8 cellular contexts compared by ENCODE assay signal in the genomic region with DNA sequence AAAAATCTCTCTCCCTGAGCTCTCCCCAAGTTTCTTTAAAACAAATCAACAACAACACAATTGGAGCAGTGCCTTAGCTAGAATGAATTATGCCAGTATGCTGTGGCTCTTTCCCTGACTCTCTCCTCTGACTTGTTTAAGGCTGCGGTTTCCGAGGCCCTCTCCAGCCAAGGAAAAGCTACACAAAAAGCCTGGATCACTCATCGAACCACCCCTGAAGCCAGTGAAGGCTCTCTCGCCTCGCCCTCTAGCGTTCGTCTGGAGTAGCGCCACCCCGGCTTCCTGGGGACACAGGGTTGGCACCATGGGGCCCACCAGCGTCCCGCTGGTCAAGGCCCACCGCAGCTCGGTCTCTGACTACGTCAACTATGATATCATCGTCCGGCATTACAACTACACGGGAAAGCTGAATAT. TPM values are rescaled to one million over a fixed set of nuclear protein-coding genes. Genes with fewer than 3 reads are reported as not detected.
DNase-seq lines count a peak whose midpoint lies in the region; ATAC-seq, FAIRE-seq and TF ChIP-seq lines count a peak whose summit lies in the region.

No MANE protein-coding gene starts in this region.

- peak; percentile 90 for ATAC-seq in HCT116
- ATAC-seq in activated CD4-positive, CD25-positive, alpha-beta regulatory T cell treated with anti-CD3 and anti-CD28 coated beads, Interleukin-2, amount 50 U/mL, for 24 hours = peak; percentile 31 to 48
- no peak for ATAC-seq in GM21786 (IDR thresholded peaks at IDR 0.05; ENCODE audit: unreplicated experiment)

- peak overlapping the region; percentile 41 for H3K4me2 ChIP-seq in HCT116 (ENCODE audit: low read length)

- H3K9me3 ChIP-seq in HCT116 (ENCODE audit: control insufficient read depth in 1 of 2, insufficient read depth in 1 of 2, low read depth in 1 of 2, low read length in 2 of 2) (no peaks in the 10 kb centered on the region), kidney (ENCODE audit: control insufficient read depth in 1 of 2, low read length in 2 of 2) (no peaks in the 10 kb centered on the region)

- no peak for FAIRE-seq in kidney (lab: Jason Lieb, UNC)

- H3K9ac ChIP-seq in HCT116 (ENCODE audit: low read length) (no peak overlapping the region), kidney (ENCODE audit: low read length in 2 of 2) (peak overlapping the region in 1 of 2 donors; percentile 41)

- H3K4me1 ChIP-seq in HCT116 (ENCODE audit: control insufficient read depth in 1 of 2, insufficient read depth in 2 of 2, low read length in 2 of 2) (peaks cover 4 to 17% of the 10 kb centered on the region in 2 experiments; a peak in 2 of 4 replicates), kidney (ENCODE audit: control insufficient read depth in 1 of 2, insufficient read depth in 1 of 2, low read depth in 1 of 2, low read length in 2 of 2) (peaks cover 0 to 13% of the 10 kb centered on the region in 2 donors)

- no peaks in the 10 kb centered on the region for H4K20me1 ChIP-seq in HCT116 (ENCODE audit: insufficient read depth)

- intact Hi-C loops in HCT116 (cut with micrococcal nuclease) (loop anchor here (1.0 to 10.0 kb wide), 3 partner anchors 50 to 318 kb away; a partner anchor contains a TSS), kidney (cut with DNase I) (no loop called here)

- POLR2A ChIA-PET in HCT116 (lab: Charles Lee) = no interaction called here

- H3K27ac ChIP-seq in HCT116 (ENCODE audit: low read depth, low read length) (no peak overlapping the region), caudate nucleus (ENCODE audit: low read depth, low read length) (peak overlapping the region; percentile 70), kidney (ENCODE audit: low read depth in 2 of 2, low read length in 2 of 2) (peak overlapping the region; percentile 33 to 69)

- H3K27me3 ChIP-seq in HCT116 (ENCODE audit: insufficient read depth, low read length) = no peaks in the 10 kb centered on the region

- no peaks in the 10 kb centered on the region for H3K9me2 ChIP-seq in HCT116 (ENCODE audit: insufficient read depth)

- H3K79me2 ChIP-seq in HCT116 (ENCODE audit: insufficient read depth, low read length) = no peaks in the 10 kb centered on the region

- CTCF ChIA-PET in HCT116 (lab: Charles Lee) = interaction anchor here (0.6 to 2.2 kb wide), 13 partner anchors 9 to 370 kb away, joined by 3 to 8 read pairs (median 5); a partner anchor contains a TSS

- no peak overlapping the region for H3K4me3 ChIP-seq in HCT116 (replicated peaks in 1 of 2; ENCODE audit: low read depth in 1 of 2, low read length in 2 of 2)
- H3K4me3 ChIP-seq in kidney (ENCODE audit: low read length in 2 of 2) = peak overlapping the region; percentile 24 to 49

- no peak for TF ChIP-seq POLR2A in HCT116 (IDR thresholded peaks at IDR 0.05; ENCODE audit: borderline replicate concordance, extremely low read depth, insufficient read depth, insufficient read length)

- H2AFZ ChIP-seq in HCT116 (ENCODE audit: low read depth, low read length, poor library complexity, severe bottlenecking) = peak overlapping the region; percentile 72

- no peaks in the 10 kb centered on the region for H3K36me3 ChIP-seq in HCT116 (ENCODE audit: control insufficient read depth in 1 of 2, insufficient read depth in 2 of 2, low read length in 2 of 2)
- H3K36me3 ChIP-seq in kidney (ENCODE audit: control insufficient read depth in 1 of 2, insufficient read depth in 2 of 2, low read length in 2 of 2) = no peaks in the 10 kb centered on the region

- TF ChIP-seq RAD21 in HCT116 (IDR thresholded peaks at IDR 0.05; ENCODE audit: low read depth) = peak; percentile 76

- RAD21 ChIA-PET in HCT116 (lab: Charles Lee; ENCODE audit: low non-redundant PET in 1 of 2, low total read pairs in 2 of 2, uncharacterized antibody in 2 of 2, unreplicated experiment in 2 of 2) = interaction anchor here (0.7 to 0.9 kb wide), 2 partner anchors 50 to 254 kb away, joined by 3 to 4 read pairs; no protein-coding TSS in a partner anchor

- TF ChIP-seq CTCF in HCT116 (IDR thresholded peaks at IDR 0.05 in 2 of 3, conservative IDR thresholded peaks at IDR 0.05 in 1 of 3; ENCODE audit: borderline replicate concordance in 1 of 3, insufficient read depth in 1 of 3, low read depth in 2 of 3, low read length in 2 of 3) (peak; percentile 66 to 96 (median 93)), kidney (IDR thresholded peaks at IDR 0.05; ENCODE audit: borderline replicate concordance, extremely low read depth, insufficient read depth) (peak; percentile 82)

- DNase-seq in DMS53 treated with DMSO at 0.1 percent for 48 hours (lab: John Stamatoyannopoulos, UW; ENCODE audit: unreplicated experiment) = peak; percentile 95
- DNase-seq in HCT116 (ENCODE audit: low read depth, low spot score) = peak; percentile 71
- peak; percentile 39 for DNase-seq in NCI-H1694 treated with DMSO at 0.1 percent for 48 hours (lab: John Stamatoyannopoulos, UW)
- DNase-seq in caudate nucleus (lab: John Stamatoyannopoulos, UW) = peak in 51 of 61 donors; percentile 7 to 77 (median 46)
- DNase-seq in kidney = peak; percentile 91
- peak; percentile 85 to 97 (median 89) for DNase-seq in stimulated activated CD4-positive, alpha-beta T cell treated with anti-CD3 and anti-CD28 coated beads, Interleukin-12 subunit alpha, Interleukin-12 subunit beta, amount 100 ng/mL, for 48 hours (ENCODE audit: low read depth in 2 of 3, low spot score in 1 of 3)

- BruUV-seq in HCT116 (replicated peaks; lab: Mats Ljungman, UMichigan) = no TSS peak

TF ChIP-seq in HCT116, 20 proteins besides CTCF, POLR2A, EP300 and RAD21:
- no peak for TF ChIP-seq ZNF274 (IDR thresholded peaks at IDR 0.05; ENCODE audit: low read depth, low read length)
- TF ChIP-seq TCF7L2 (IDR thresholded peaks at IDR 0.05; ENCODE audit: borderline replicate concordance, extremely low read depth, insufficient read depth, insufficient read length) = no peak
- TF ChIP-seq, protein P1, sequence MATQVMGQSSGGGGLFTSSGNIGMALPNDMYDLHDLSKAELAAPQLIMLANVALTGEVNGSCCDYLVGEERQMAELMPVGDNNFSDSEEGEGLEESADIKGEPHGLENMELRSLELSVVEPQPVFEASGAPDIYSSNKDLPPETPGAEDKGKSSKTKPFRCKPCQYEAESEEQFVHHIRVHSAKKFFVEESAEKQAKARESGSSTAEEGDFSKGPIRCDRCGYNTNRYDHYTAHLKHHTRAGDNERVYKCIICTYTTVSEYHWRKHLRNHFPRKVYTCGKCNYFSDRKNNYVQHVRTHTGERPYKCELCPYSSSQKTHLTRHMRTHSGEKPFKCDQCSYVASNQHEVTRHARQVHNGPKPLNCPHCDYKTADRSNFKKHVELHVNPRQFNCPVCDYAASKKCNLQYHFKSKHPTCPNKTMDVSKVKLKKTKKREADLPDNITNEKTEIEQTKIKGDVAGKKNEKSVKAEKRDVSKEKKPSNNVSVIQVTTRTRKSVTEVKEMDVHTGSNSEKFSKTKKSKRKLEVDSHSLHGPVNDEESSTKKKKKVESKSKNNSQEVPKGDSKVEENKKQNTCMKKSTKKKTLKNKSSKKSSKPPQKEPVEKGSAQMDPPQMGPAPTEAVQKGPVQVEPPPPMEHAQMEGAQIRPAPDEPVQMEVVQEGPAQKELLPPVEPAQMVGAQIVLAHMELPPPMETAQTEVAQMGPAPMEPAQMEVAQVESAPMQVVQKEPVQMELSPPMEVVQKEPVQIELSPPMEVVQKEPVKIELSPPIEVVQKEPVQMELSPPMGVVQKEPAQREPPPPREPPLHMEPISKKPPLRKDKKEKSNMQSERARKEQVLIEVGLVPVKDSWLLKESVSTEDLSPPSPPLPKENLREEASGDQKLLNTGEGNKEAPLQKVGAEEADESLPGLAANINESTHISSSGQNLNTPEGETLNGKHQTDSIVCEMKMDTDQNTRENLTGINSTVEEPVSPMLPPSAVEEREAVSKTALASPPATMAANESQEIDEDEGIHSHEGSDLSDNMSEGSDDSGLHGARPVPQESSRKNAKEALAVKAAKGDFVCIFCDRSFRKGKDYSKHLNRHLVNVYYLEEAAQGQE (IDR thresholded peaks at IDR 0.05; ENCODE audit: low read depth) = no peak
- TF ChIP-seq YY1 (IDR thresholded peaks at IDR 0.05; ENCODE audit: extremely low read depth, insufficient replicate concordance, low read depth, low read length) = no peak
- no peak for TF ChIP-seq SP1 (IDR thresholded peaks at IDR 0.05; ENCODE audit: low read depth)
- no peak for TF ChIP-seq ZFX (IDR thresholded peaks at IDR 0.05)
- no peak for TF ChIP-seq EZH2phosphoT487 (IDR thresholded peaks at IDR 0.05; ENCODE audit: borderline replicate concordance)
- TF ChIP-seq ELF1 (IDR thresholded peaks at IDR 0.05; ENCODE audit: borderline replicate concordance, low read depth) = no peak
- TF ChIP-seq FOSL1 (IDR thresholded peaks at IDR 0.05; ENCODE audit: low read depth) = no peak
- no peak for TF ChIP-seq SIN3A (IDR thresholded peaks at IDR 0.05; ENCODE audit: low read depth)
- TF ChIP-seq, protein P2, sequence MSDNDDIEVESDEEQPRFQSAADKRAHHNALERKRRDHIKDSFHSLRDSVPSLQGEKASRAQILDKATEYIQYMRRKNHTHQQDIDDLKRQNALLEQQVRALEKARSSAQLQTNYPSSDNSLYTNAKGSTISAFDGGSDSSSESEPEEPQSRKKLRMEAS (IDR thresholded peaks at IDR 0.05) = no peak
- no peak for TF ChIP-seq CBX3 (IDR thresholded peaks at IDR 0.05; ENCODE audit: low read depth)
- TF ChIP-seq POLR2AphosphoS5 (IDR thresholded peaks at IDR 0.05; ENCODE audit: low read depth, low read length) = no peak; the same call in 1 of the 2 replicates
- TF ChIP-seq JUND (IDR thresholded peaks at IDR 0.05) = no peak
- TF ChIP-seq, protein P3, sequence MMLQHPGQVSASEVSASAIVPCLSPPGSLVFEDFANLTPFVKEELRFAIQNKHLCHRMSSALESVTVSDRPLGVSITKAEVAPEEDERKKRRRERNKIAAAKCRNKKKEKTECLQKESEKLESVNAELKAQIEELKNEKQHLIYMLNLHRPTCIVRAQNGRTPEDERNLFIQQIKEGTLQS (IDR thresholded peaks at IDR 0.05) = no peak

RNA-seq across cellular contexts. Expression of a gene that starts 1.9 kb away (rescaled TPM):
- total RNA-seq in HCT116 (2021; ENCODE audit: unreplicated experiment) (0.61 TPM), kidney (51.6 TPM)
- 0.03 TPM in 1 of 2 replicates, not detected in the other for polyA plus RNA-seq in HCT116 (2012)
- polyA plus RNA-seq in kidney (ENCODE audit: insufficient read depth, low read depth, low replicate concordance) = 14.2 TPM

Comparison
In these comparisons a context has a peak if more than half of its experiments do, and no peak if none do; other contexts are left out.
1. DNase-seq: peak in every context shown above with its lines; median percentile 95 in DMS53 treated with DMSO at 0.1 percent for 48 hours; 91 in kidney; 89 in stimulated activated CD4-positive, alpha-beta T cell treated with anti-CD3 and anti-CD28 coated beads, Interleukin-12 subunit alpha, Interleukin-12 subunit beta, amount 100 ng/mL, for 48 hours; 71 in HCT116; 46 in caudate nucleus; 39 in NCI-H1694 treated with DMSO at 0.1 percent for 48 hours.
2. H3K4me3 ChIP-seq: peak in kidney (2 of 2); none in HCT116 (0 of 2).
3. RNA of a gene that starts 1.9 kb away (total RNA-seq): 51.6 TPM in kidney (single experiment); 0.61 TPM in HCT116 (single experiment); every median in the first group is over 10 times any median in the second.